Comparison of ENCODE assay signal across 8 cellular contexts in genomic region chr19:1039646-1040475, GRCh38. TPM values are rescaled to one million over a fixed set of nuclear protein-coding genes. Genes with fewer than 3 reads are reported as not detected.
DNase-seq lines count a peak whose midpoint lies in the region; ATAC-seq and TF ChIP-seq lines count a peak whose summit lies in the region.

ABCA7 (plus strand) TSS chr19:1040107; CDS start chr19:1041362, 1,255 bp downstream.

- H3K36me3 ChIP-seq in CD8-positive, alpha-beta T cell (ENCODE audit: insufficient read depth, low read length), result peaks cover 21% of the 10 kb centered on the region
- H3K36me3 ChIP-seq in lung (ENCODE audit: control insufficient read depth in 2 of 2, insufficient read depth in 2 of 2, low read length in 2 of 2), result peaks cover 0 to 16% of the 10 kb centered on the region in 2 donors

- peak within 1 kb of the TSS; percentile 96 for H3K27ac Mint-ChIP-seq in CD8-positive, alpha-beta T cell
- H3K27ac Mint-ChIP-seq in activated CD8-positive, alpha-beta T cell treated with anti-CD3 and anti-CD28 coated beads, Interleukin-2, amount 10 ng/mL, durations not matched to agents 7 days and 5 days, result peak within 1 kb of the TSS; percentile 84

- peak within 1 kb of the TSS; percentile 71 for H3K27ac ChIP-seq in CD8-positive, alpha-beta T cell (ENCODE audit: low read depth, low read length)
- peak within 1 kb of the TSS in 1 of 2 donors; percentile 36 for H3K27ac ChIP-seq in lung (ENCODE audit: low read depth in 1 of 2, low read length in 1 of 2)

- intact Hi-C loops in CD8-positive, alpha-beta T cell (cut with DNase I, micrococcal nuclease), result loop anchor here (1.0 to 2.0 kb wide), 4 partner anchors 19 to 115 kb away; partner anchors contain the start of genes ARHGAP45 (in 2 of the 2), RNU6-2 (in 2 of the 2) and TMEM259 (in 2 of the 2)

- H3K4me3 ChIP-seq in CD8-positive, alpha-beta T cell (ENCODE audit: low read depth, low read length), result peak within 1 kb of the TSS; percentile 96
- H3K4me3 ChIP-seq in lung, result peak within 1 kb of the TSS; percentile 17

- CTCF ChIA-PET in CD8-positive, alpha-beta T cell (lab: Charles Lee), result interaction anchor here (0.9 to 7.6 kb wide), 8 partner anchors 10 to 57 kb away, joined by 3 to 68 read pairs (median 6); partner anchors contain the start of genes ARHGAP45, CNN2, RNU6-2 and WDR18
- CTCF ChIA-PET in activated CD8-positive, alpha-beta T cell treated with anti-CD3 and anti-CD28 coated beads, Interleukin-2, amount 10 ng/mL, durations not matched to agents 7 days and 5 days (lab: Charles Lee), result interaction anchor here (0.8 to 3.2 kb wide), 6 partner anchors 9 to 48 kb away, joined by 3 to 33 read pairs (median 4); partner anchors contain the start of genes ARHGAP45 and CNN2

- H3K9me3 Mint-ChIP-seq in CD8-positive, alpha-beta T cell, result no peaks in the 10 kb centered on the region
- no peaks in the 10 kb centered on the region for H3K9me3 Mint-ChIP-seq in activated CD8-positive, alpha-beta T cell treated with anti-CD3 and anti-CD28 coated beads, Interleukin-2, amount 10 ng/mL, durations not matched to agents 7 days and 5 days (ENCODE audit: insufficient read depth)

- no peaks in the 10 kb centered on the region for H3K9me3 ChIP-seq in CD8-positive, alpha-beta T cell (ENCODE audit: low read length)
- no peaks in the 10 kb centered on the region for H3K9me3 ChIP-seq in lung (ENCODE audit: control insufficient read depth in 2 of 2, insufficient read depth in 1 of 2, low read length in 1 of 2)

- H3K27me3 Mint-ChIP-seq in CD8-positive, alpha-beta T cell (ENCODE audit: low read depth), result no peaks in the 10 kb centered on the region
- H3K27me3 Mint-ChIP-seq in activated CD8-positive, alpha-beta T cell treated with anti-CD3 and anti-CD28 coated beads, Interleukin-2, amount 10 ng/mL, durations not matched to agents 7 days and 5 days (ENCODE audit: low read depth), result no peaks in the 10 kb centered on the region

- H3K4me3 Mint-ChIP-seq in CD8-positive, alpha-beta T cell, result peak within 1 kb of the TSS; percentile 99
- peak within 1 kb of the TSS; percentile 96 for H3K4me3 Mint-ChIP-seq in activated CD8-positive, alpha-beta T cell treated with anti-CD3 and anti-CD28 coated beads, Interleukin-2, amount 10 ng/mL, durations not matched to agents 7 days and 5 days

- WGBS in lung, 2 donors, result 2 to 3% methylated on average over 52 to 56 of the region's 56 CpGs

- ATAC-seq in CD8-positive, alpha-beta T cell, result peak; percentile 90
- ATAC-seq in GM19468 (IDR thresholded peaks at IDR 0.05; ENCODE audit: extremely low read depth, unreplicated experiment) (peak; percentile 65), lung (ENCODE audit: insufficient read depth, low FRiP score) (peak; percentile 96)
- peak; percentile 94 for ATAC-seq in activated CD8-positive, alpha-beta T cell treated with anti-CD3 and anti-CD28 coated beads, Interleukin-2, amount 10 ng/mL, durations not matched to agents 7 days and 5 days

- peak; percentile 98 to 100 (median 99) for DNase-seq in CD8-positive, alpha-beta T cell
- DNase-seq in HS-5 (ENCODE audit: low read depth) (peak; percentile 82), NK-92 (lab: John Stamatoyannopoulos, UW; ENCODE audit: unreplicated experiment) (peak; percentile 97), lung (ENCODE audit: low spot score) (peak; percentile 99)
- DNase-seq in activated CD8-positive, alpha-beta T cell treated with anti-CD3 and anti-CD28 coated beads, Interleukin-2, amount 10 ng/mL, durations not matched to agents 7 days and 5 days, result peak; percentile 99
- DNase-seq in effector CD4-positive, alpha-beta T cell, result peak; percentile 100
- peak; percentile 97 to 100 (median 98) for DNase-seq in stimulated activated CD4-positive, alpha-beta T cell treated with anti-CD3 and anti-CD28 coated beads, TNF-alpha, amount 100 ng/mL, for 24 hours (ENCODE audit: low read depth in 3 of 3)

- no peak for TF ChIP-seq CTCF in CD8-positive, alpha-beta T cell (IDR thresholded peaks at IDR 0.05)
- TF ChIP-seq CTCF in lung (IDR thresholded peaks at IDR 0.05; ENCODE audit: control extremely low read depth, extremely low read depth), result no peak

- H3K4me1 Mint-ChIP-seq in CD8-positive, alpha-beta T cell (ENCODE audit: low read depth), result peaks cover 50% of the 10 kb centered on the region
- peaks cover 64% of the 10 kb centered on the region for H3K4me1 Mint-ChIP-seq in activated CD8-positive, alpha-beta T cell treated with anti-CD3 and anti-CD28 coated beads, Interleukin-2, amount 10 ng/mL, durations not matched to agents 7 days and 5 days (ENCODE audit: low read depth)

- H3K36me3 Mint-ChIP-seq in CD8-positive, alpha-beta T cell, result peaks cover 67% of the 10 kb centered on the region
- peaks cover 48% of the 10 kb centered on the region for H3K36me3 Mint-ChIP-seq in activated CD8-positive, alpha-beta T cell treated with anti-CD3 and anti-CD28 coated beads, Interleukin-2, amount 10 ng/mL, durations not matched to agents 7 days and 5 days (ENCODE audit: low read depth)

- peaks cover 43% of the 10 kb centered on the region for H3K4me1 ChIP-seq in CD8-positive, alpha-beta T cell (ENCODE audit: insufficient read depth, low read length)
- H3K4me1 ChIP-seq in lung (ENCODE audit: control insufficient read depth in 2 of 2, insufficient read depth in 2 of 2, low read length in 2 of 2), result peaks cover 0 to 8% of the 10 kb centered on the region in 2 donors

- no peaks in the 10 kb centered on the region for H3K27me3 ChIP-seq in CD8-positive, alpha-beta T cell (ENCODE audit: insufficient read depth, low read length)
- no peaks in the 10 kb centered on the region for H3K27me3 ChIP-seq in lung (ENCODE audit: control insufficient read depth, insufficient read depth)

- POLR2A ChIA-PET in CD8-positive, alpha-beta T cell (lab: Charles Lee), result interaction anchor here (0.6 to 8.3 kb wide), 21 partner anchors 9 to 229 kb away, joined by 3 to 148 read pairs (median 5); partner anchors contain the start of genes ARHGAP45, CNN2, GPX4 and RNU6-2
- POLR2A ChIA-PET in activated CD8-positive, alpha-beta T cell treated with anti-CD3 and anti-CD28 coated beads, Interleukin-2, amount 10 ng/mL, durations not matched to agents 7 days and 5 days (lab: Charles Lee), result interaction anchor here (0.5 to 3.7 kb wide), 11 partner anchors 9 to 230 kb away, joined by 3 to 27 read pairs (median 3); partner anchors contain the start of genes ARHGAP45, CIRBP and CNN2

RNA-seq across cellular contexts. Expression of gene ABCA7, which starts in this region (rescaled TPM):
- total RNA-seq in CD8-positive, alpha-beta T cell, result 10 to 100 TPM; 93.3 to 98.0 TPM
- total RNA-seq in activated CD8-positive, alpha-beta T cell treated with anti-CD3 and anti-CD28 coated beads, Interleukin-2, amount 10 ng/mL, durations not matched to agents 7 days and 5 days, result 10 to 100 TPM; 76.6 to 77.5 TPM
- 10 to 100 TPM; 20.1 to 50.0 TPM for total RNA-seq in lung
- 10 to 100 TPM; 33.5 to 54.4 TPM for polyA plus RNA-seq in lung
